Comparison of ENCODE assay signal across 8 cellular contexts in the genomic region with DNA sequence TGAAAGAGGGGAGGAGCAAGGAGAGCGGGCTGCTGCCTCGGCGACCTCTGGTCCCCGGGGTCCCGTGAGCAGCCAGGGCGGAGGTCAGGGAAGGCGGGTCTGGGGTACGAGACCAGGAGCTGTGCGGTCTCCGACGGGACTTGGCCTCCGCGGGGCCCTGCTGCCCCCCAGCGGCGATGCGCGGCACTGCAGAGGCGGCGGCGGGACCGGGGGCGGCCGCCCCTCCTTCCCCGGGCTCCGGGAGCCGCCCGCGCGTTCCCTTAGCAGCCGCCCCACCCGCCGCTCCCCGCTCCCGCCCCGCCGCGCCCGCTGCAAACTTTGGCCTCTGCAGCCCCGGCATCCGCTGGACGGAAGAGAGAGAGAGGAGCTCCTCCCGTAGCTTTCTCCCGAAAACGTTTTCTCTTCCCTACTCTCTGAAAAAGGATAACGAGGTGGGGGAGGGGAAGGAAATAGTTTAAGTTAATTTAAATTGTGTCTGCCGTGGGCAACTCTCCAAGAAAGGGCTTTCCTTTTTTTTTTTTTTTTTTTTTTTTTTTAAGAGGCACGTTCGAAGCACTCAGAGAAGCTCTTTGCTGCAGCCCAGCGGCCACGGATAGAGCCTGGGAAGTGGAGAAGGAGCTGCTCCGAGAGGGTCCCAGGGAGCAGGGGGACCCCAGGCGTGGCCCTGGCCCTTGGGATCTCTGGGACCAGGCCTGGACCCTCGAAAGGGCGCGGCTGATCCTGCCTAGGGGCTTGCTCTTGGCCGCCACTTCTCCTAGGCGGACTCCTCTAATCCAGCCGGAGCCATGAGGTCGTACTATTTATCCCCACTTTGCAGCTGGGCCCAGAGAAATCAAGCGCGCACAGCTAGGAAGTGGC. TPM values are rescaled to one million over a fixed set of nuclear protein-coding genes. Genes with fewer than 3 reads are reported as not detected.
A peak's percentile ranks its signal among the peaks of the same experiment; 100 is the strongest.
DNase-seq lines count a peak whose midpoint lies in the region; ATAC-seq lines count a peak whose summit lies in the region.

No MANE protein-coding gene starts in this region.

- H3K36me3 ChIP-seq in neuron (ENCODE audit: insufficient read depth, low read length) = no peaks in the 10 kb centered on the region

- peak; percentile 81 for ATAC-seq in activated T-helper 17 cell treated with anti-CD3 and anti-CD28 coated beads, Interleukin-2, amount 50 U/mL, for 72 hours (replicated peaks)
- peak; percentile 89 for ATAC-seq in stimulated activated naive CD8-positive, alpha-beta T cell treated with anti-CD3 and anti-CD28 coated beads, Interleukin-15, amount 100 ng/mL, for 72 hours
- no peak for ATAC-seq in HG03565 (IDR thresholded peaks at IDR 0.05; ENCODE audit: unreplicated experiment)

- H3K4me3 ChIP-seq in neuron (ENCODE audit: low read length) = peak overlapping the region; percentile 40

- no peaks in the 10 kb centered on the region for H3K9me3 Mint-ChIP-seq in activated T-helper 17 cell treated with anti-CD3 and anti-CD28 coated beads, Interleukin-2, amount 50 U/mL, for 72 hours
- H3K9me3 Mint-ChIP-seq in stimulated activated naive CD8-positive, alpha-beta T cell treated with anti-CD3 and anti-CD28 coated beads, Interleukin-15, amount 100 ng/mL, for 72 hours = no peaks in the 10 kb centered on the region

- peak overlapping the region; percentile 36 for H3K27ac Mint-ChIP-seq in activated T-helper 17 cell treated with anti-CD3 and anti-CD28 coated beads, Interleukin-2, amount 50 U/mL, for 72 hours
- peak overlapping the region in 1 of 2 donors; percentile 50 for H3K27ac Mint-ChIP-seq in stimulated activated naive CD8-positive, alpha-beta T cell treated with anti-CD3 and anti-CD28 coated beads, Interleukin-15, amount 100 ng/mL, for 72 hours

- peak overlapping the region; percentile 59 for H3K4me3 Mint-ChIP-seq in activated T-helper 17 cell treated with anti-CD3 and anti-CD28 coated beads, Interleukin-2, amount 50 U/mL, for 72 hours
- peak overlapping the region; percentile 70 to 82 for H3K4me3 Mint-ChIP-seq in stimulated activated naive CD8-positive, alpha-beta T cell treated with anti-CD3 and anti-CD28 coated beads, Interleukin-15, amount 100 ng/mL, for 72 hours

- peaks cover 5% of the 10 kb centered on the region for H3K4me1 ChIP-seq in neuron (ENCODE audit: insufficient read depth, low read length)

- no peak overlapping the region for H2AFZ ChIP-seq in neuron (ENCODE audit: low read depth, low read length)

- H3K36me3 Mint-ChIP-seq in activated T-helper 17 cell treated with anti-CD3 and anti-CD28 coated beads, Interleukin-2, amount 50 U/mL, for 72 hours (ENCODE audit: low read depth) = no peaks in the 10 kb centered on the region

- H3K27me3 Mint-ChIP-seq in activated T-helper 17 cell treated with anti-CD3 and anti-CD28 coated beads, Interleukin-2, amount 50 U/mL, for 72 hours = no peaks in the 10 kb centered on the region
- H3K27me3 Mint-ChIP-seq in stimulated activated naive CD8-positive, alpha-beta T cell treated with anti-CD3 and anti-CD28 coated beads, Interleukin-15, amount 100 ng/mL, for 72 hours = peaks cover 8% of the 10 kb centered on the region

- DNase-seq in GM04503 (ENCODE audit: low read depth) (peak; percentile 5), HPDE6-E6E7 (ENCODE audit: extremely low spot score) (peak; percentile 52), RPMI7951 (ENCODE audit: low read depth) (peak; percentile 72), fibroblast of the conjunctiva (ENCODE audit: low read depth) (peak; percentile 43)
- peak; percentile 79 to 89 for DNase-seq in stimulated activated naive CD8-positive, alpha-beta T cell treated with anti-CD3 and anti-CD28 coated beads, Interleukin-15, amount 100 ng/mL, for 72 hours

- H3K27me3 ChIP-seq in neuron (ENCODE audit: insufficient read depth, low read length) = no peaks in the 10 kb centered on the region

- no peaks in the 10 kb centered on the region for H3K9me3 ChIP-seq in neuron (ENCODE audit: low read length)

- H3K4me1 Mint-ChIP-seq in activated T-helper 17 cell treated with anti-CD3 and anti-CD28 coated beads, Interleukin-2, amount 50 U/mL, for 72 hours = no peaks in the 10 kb centered on the region
- peaks cover 11% of the 10 kb centered on the region for H3K4me1 Mint-ChIP-seq in stimulated activated naive CD8-positive, alpha-beta T cell treated with anti-CD3 and anti-CD28 coated beads, Interleukin-15, amount 100 ng/mL, for 72 hours

RNA-seq across cellular contexts. Expression of a gene that starts 43.2 kb away (rescaled TPM):
- total RNA-seq in RPMI7951 (2014; rRNA removed; shearing (Covaris generic)) = not detected in 2 replicates
- total RNA-seq in activated T-helper 17 cell treated with anti-CD3 and anti-CD28 coated beads, Interleukin-2, amount 50 U/mL, for 72 hours = not detected

Comparison
In these comparisons a context has a peak if more than half of its experiments do, and no peak if none do; other contexts are left out.
1. DNase-seq: peak in every context shown above with its lines; median percentile 84 in stimulated activated naive CD8-positive, alpha-beta T cell treated with anti-CD3 and anti-CD28 coated beads, Interleukin-15, amount 100 ng/mL, for 72 hours; 72 in RPMI7951; 52 in HPDE6-E6E7; 43 in fibroblast of the conjunctiva; 5 in GM04503.